Comparison of ENCODE assay signal across 11 cellular contexts in the genomic region with DNA sequence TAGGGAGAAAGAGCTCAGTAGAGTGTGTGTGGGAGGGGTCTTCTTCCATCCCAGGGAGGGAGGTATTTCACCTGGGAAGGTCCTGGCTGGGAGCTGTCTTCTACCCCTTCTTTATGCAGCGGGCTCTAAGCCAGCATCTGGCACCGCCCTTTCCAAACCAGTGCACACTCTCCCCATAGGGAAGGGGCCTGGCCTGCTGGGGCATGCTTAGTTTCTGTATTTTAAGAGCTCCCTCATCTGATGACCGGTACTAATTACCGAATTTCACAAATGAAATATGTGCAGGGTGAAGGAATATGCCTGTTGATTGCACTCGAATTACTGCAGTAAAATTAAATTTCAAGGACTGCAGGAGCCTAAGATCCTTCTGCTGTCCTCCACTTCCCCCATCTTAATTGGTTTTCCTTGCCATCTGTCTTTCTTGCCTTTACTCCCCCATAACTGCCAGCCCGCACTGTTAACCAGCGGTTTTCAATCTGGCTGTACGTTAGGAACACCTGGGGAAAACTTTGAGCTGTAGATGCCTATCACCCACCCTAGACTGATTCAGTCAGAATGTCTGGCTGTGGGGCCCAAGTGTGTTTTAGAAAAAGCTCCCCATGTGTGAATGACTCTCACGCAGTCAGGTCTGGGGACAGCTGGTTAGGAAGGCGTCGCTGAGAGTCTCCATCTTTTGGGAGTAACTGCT. TPM values are rescaled to one million over a fixed set of nuclear protein-coding genes. Genes with fewer than 3 reads are reported as not detected.
DNase-seq lines count a peak whose midpoint lies in the region; ATAC-seq, FAIRE-seq and TF ChIP-seq lines count a peak whose summit lies in the region.
"Had no signal": no experiment of that assay in that cellular context is flagged by ENCODE, and none has a peak within 500 bp of the region (broad histone marks: within the 10 kb centered on the region; RNA-seq: fewer than 3 reads in every experiment).

No MANE protein-coding gene starts in this region.

- DNase-seq in NCI-H526 (lab: John Stamatoyannopoulos, UW): peak; percentile 3 to 4
- DNase-seq in NCI-H526 treated with DMSO at 0.1 percent for 48 hours (lab: John Stamatoyannopoulos, UW): no peak
- DNase-seq in NCI-H1694 (lab: John Stamatoyannopoulos, UW): peak; percentile 25
- DNase-seq in bronchial epithelial cell (ENCODE audit: low read depth): peak; percentile 81
- peak; percentile 37 for DNase-seq in prostate gland (ENCODE audit: low spot score)
- no peak for DNase-seq in HuH-7 (ENCODE audit: low spot score)
- DNase-seq in sigmoid colon: no peak
- DNase-seq: left colon had no signal

- H3K9me3 ChIP-seq in prostate gland (no peaks in the 10 kb centered on the region), sigmoid colon (peaks cover 0 to 3% (median 0%) of the 10 kb centered on the region in 4 donors)

- H3K27me3 ChIP-seq in bronchial epithelial cell (ENCODE audit: control insufficient read depth, insufficient read depth, low read length): no peaks in the 10 kb centered on the region
- no peaks in the 10 kb centered on the region for H3K27me3 ChIP-seq in prostate gland (replicated peaks; ENCODE audit: insufficient read depth)
- no peaks in the 10 kb centered on the region for H3K27me3 ChIP-seq in sigmoid colon

- H3K4me1 ChIP-seq in prostate gland (replicated peaks) (peaks cover 10% of the 10 kb centered on the region), sigmoid colon (peaks cover 0 to 63% (median 46%) of the 10 kb centered on the region in 4 donors)

- no peak for TF ChIP-seq CTCF in bronchial epithelial cell (IDR thresholded peaks at IDR 0.05; ENCODE audit: insufficient read depth, low read length, severe bottlenecking)
- TF ChIP-seq CTCF in prostate gland (IDR thresholded peaks at IDR 0.05): no peak
- TF ChIP-seq CTCF in sigmoid colon (IDR thresholded peaks at IDR 0.05): no peak

- H3K36me3 ChIP-seq in bronchial epithelial cell (ENCODE audit: control insufficient read depth, insufficient read depth, low read length) (peaks cover 2% of the 10 kb centered on the region), prostate gland (no peaks in the 10 kb centered on the region), sigmoid colon (peaks cover 0 to 6% (median 2%) of the 10 kb centered on the region in 4 donors)

- TF ChIP-seq POLR2A in prostate gland (IDR thresholded peaks at IDR 0.05) (no peak), sigmoid colon (IDR thresholded peaks at IDR 0.05) (no peak)

- intact Hi-C loops in prostate gland (cut with DNase I): no loop called here
- intact Hi-C loops in sigmoid colon (cut with DNase I): no loop called here

- FAIRE-seq in bronchial epithelial cell (lab: Jason Lieb, UNC): no peak
- FAIRE-seq: G401.6 had no signal

- no peak for TF ChIP-seq EP300 in sigmoid colon (IDR thresholded peaks at IDR 0.05)

- H3K27ac ChIP-seq in prostate gland (no peak overlapping the region), sigmoid colon (peak overlapping the region in 2 of 4 donors; percentile 76 to 81)
- H3K27ac ChIP-seq: VCaP had no signal

- no peak for ATAC-seq in HG03354 (IDR thresholded peaks at IDR 0.05; ENCODE audit: poor library complexity, severe bottlenecking, unreplicated experiment)
- ATAC-seq: left colon had no signal

- H3K4me3 ChIP-seq in bronchial epithelial cell (ENCODE audit: low read depth, low read length) (no peak overlapping the region), prostate gland (no peak overlapping the region), sigmoid colon (no peak overlapping the region)

- 62% methylated on average over 11 of the region's 11 CpGs for WGBS in prostate gland
- WGBS in sigmoid colon, 2 donors: 78 to 83% methylated on average over 11 of the region's 11 CpGs

RNA-seq across cellular contexts. Expression of gene GALNT2, which starts 20.1 kb away (rescaled TPM):
- 31.9 and 37.4 TPM in 2 replicates for total RNA-seq in bronchial epithelial cell
- total RNA-seq in prostate gland: 100 to 1,000 TPM in 1 of 2 donors, 10 to 100 TPM in 1; 34.1 to 125 TPM
- 10 to 100 TPM; 32.6 to 38.5 (median 37.8) TPM for total RNA-seq in sigmoid colon
- polyA plus RNA-seq in sigmoid colon: 10 to 100 TPM in 1 of 3 donors, 1 to 10 TPM in 2; 8.4 to 43.8 (median 9.5) TPM

Comparison
In these comparisons a context has a peak if more than half of its experiments do, and no peak if none do; other contexts are left out.
1. DNase-seq: peak in NCI-H526 (2 of 2), NCI-H1694 (single experiment), bronchial epithelial cell (single experiment) and prostate gland (single experiment); none in NCI-H526 treated with DMSO at 0.1 percent for 48 hours (single experiment), HuH-7 (single experiment) and sigmoid colon (single experiment).